In the genomic region with DNA sequence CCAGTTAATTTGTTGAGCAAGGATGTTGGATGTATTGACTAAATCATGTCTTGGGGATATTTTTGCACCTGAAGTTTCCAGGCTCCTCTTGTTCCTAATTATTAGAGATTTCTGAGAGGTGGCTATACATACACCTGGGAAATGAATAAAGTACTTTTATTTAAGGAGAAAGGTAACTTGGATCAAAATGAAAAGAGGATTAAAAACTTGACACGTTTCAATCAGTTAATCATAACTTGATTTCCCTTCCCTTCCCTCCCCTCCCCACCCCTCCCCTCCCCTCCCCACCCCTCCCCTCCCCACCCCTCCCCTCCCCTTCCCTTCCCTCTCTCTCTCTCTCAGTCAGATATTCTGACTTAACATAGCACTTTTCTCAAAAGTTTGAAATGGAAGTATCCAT, we compare ENCODE assay signal across 10 cellular contexts.
"Had no signal": no experiment of that assay in that cellular context is flagged by ENCODE, and none has a peak within 500 bp of the region (broad histone marks: within the 10 kb centered on the region; RNA-seq: fewer than 3 reads in every experiment).

No MANE protein-coding gene starts in this region.

- DNase-seq: GM23248, GOT3, H9, HCEC 1CT, HFFc6 had no signal

- H3K9ac ChIP-seq: GM23248 had no signal

- H3K9me3 ChIP-seq: HAP-1 had no signal

- H2AFZ ChIP-seq: GM23248, GM23338 had no signal

- H3K4me2 ChIP-seq: GM23338 had no signal

- H3K27ac ChIP-seq: GM23248 had no signal

- H3K4me3 ChIP-seq: GM23248, GM23338, HAP-1 had no signal

- ATAC-seq: GM23338, HCT116 had no signal

- H3K36me3 ChIP-seq: HAP-1 had no signal

- FAIRE-seq: H1, H54 had no signal
